8 cellular contexts compared by ENCODE assay signal in the genomic region with DNA sequence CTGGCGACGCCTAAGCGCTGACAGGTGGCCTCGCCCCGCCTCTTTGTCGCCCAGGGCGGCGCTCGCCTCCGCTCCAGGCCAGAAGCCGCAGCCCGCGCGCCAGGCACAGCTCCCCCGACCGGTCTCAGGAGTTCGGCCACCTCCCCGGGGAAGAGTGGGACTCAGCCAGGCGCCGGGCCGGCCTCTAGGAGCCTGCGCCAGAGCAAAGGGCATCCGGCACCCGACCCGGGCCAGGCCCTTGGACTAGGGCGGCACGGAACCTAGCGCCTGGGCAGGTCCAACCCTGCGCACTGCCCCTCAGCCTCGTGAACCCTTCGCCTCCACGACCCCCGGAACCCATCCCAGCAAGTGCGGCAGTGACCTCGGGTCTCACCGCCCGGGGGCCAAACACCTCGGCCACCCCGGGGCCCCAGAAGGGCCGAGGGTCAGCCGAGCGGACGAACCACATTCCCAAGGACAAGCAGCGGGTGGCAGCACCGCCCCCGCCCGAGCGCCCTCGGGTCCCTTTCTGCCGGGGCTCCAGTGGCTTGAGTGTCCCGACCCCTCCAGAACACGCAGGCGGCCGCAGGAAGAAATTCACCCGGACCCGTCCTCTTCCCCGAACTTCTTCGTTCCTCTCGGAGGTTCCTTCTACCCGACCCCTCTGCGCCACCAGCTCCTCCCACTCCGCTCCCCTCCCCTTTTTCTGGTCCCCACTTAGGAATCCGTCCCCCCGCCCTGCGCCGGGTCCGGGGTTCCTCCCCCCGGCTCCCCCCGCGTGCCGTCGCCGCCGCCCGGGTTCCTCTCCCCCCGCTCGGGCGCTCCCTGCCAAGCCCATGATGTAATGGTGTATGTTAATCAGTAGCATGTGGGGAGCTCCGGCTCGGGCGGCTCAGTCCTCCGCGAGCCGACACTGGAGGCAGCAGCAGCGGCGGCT. TPM values are rescaled to one million over a fixed set of nuclear protein-coding genes. Genes with fewer than 3 reads are reported as not detected.
DNase-seq lines count a peak whose midpoint lies in the region; ATAC-seq and TF ChIP-seq lines count a peak whose summit lies in the region.

No MANE protein-coding gene starts in this region.

- intact Hi-C loops in activated B cell treated with CpG ODN at 0.5 μM for 24 hours (cut with micrococcal nuclease) = loop anchor here (1.0 to 5.0 kb wide), 12 partner anchors 56 to 1413 kb away; partner anchors contain the start of genes CGRRF1, DDHD1, FBXO34 and GCH1
- intact Hi-C loops in spleen (cut with DNase I; ENCODE audit: low total_unique reads) = loop anchor here (2.0 to 5.0 kb wide), 2 partner anchors 127 to 207 kb away; no protein-coding TSS in a partner anchor

- DNase-seq in DMS79 treated with DMSO at 0.1 percent for 48 hours (lab: John Stamatoyannopoulos, UW) = peak; percentile 75
- no peak for DNase-seq in DMS79 (lab: John Stamatoyannopoulos, UW)
- DNase-seq in NCI-H1930 (lab: John Stamatoyannopoulos, UW) = peak; percentile 77 to 83
- DNase-seq in activated B cell treated with CpG ODN at 0.5 μM for 24 hours = peak; percentile 75
- peak; percentile 87 to 94 for DNase-seq in cardiac fibroblast (ENCODE audit: low read depth in 2 of 2)
- peak; percentile 93 for DNase-seq in iris pigment epithelial cell (ENCODE audit: low read depth)
- DNase-seq in spleen = peak; percentile 95

- H3K36me3 Mint-ChIP-seq in activated B cell treated with CpG ODN at 0.5 μM for 24 hours (ENCODE audit: low read depth) = peaks cover 2% of the 10 kb centered on the region

- H3K4me1 ChIP-seq in spleen = peaks cover 14 to 60% (median 46%) of the 10 kb centered on the region in 6 donors

- CTCF ChIA-PET in activated B cell treated with CpG ODN at 0.5 μM for 24 hours (lab: Charles Lee) = interaction anchor here (0.7 to 6.3 kb wide), 16 partner anchors 9 to 595 kb away, joined by 3 to 48 read pairs (median 4); partner anchors contain the start of genes CGRRF1 and GCH1

- H3K27me3 Mint-ChIP-seq in activated B cell treated with CpG ODN at 0.5 μM for 24 hours = peaks cover 4% of the 10 kb centered on the region

- POLR2A ChIA-PET in activated B cell treated with CpG ODN at 0.5 μM for 24 hours (lab: Charles Lee) = interaction anchor here (1.1 to 3.5 kb wide), 9 partner anchors 56 to 316 kb away, joined by 3 to 67 read pairs (median 9); partner anchors contain the start of genes CDKN3, CGRRF1 and GMFB

- 0 to 1% (median 1%) methylated on average over 37 to 86 of the region's 86 CpGs for WGBS in spleen, 5 donors

- TF ChIP-seq CTCF in activated B cell treated with CpG ODN at 0.5 μM for 24 hours (IDR thresholded peaks at IDR 0.05) = no peak
- no peak for TF ChIP-seq CTCF in cardiac fibroblast (IDR thresholded peaks at IDR 0.05; ENCODE audit: low read depth, low read length)
- peak in 7 of 11 experiments; percentile 8 to 40 (median 13) for TF ChIP-seq CTCF in spleen (IDR thresholded peaks at IDR 0.05 in 8 of 11, conservative IDR thresholded peaks at IDR 0.05 in 3 of 11)

- TF ChIP-seq POLR2A in spleen (IDR thresholded peaks at IDR 0.05) = peak in 2 of 3 donors; percentile 6 to 81

- H3K4me3 ChIP-seq in cardiac fibroblast (replicated peaks in 1 of 2; ENCODE audit: low read depth in 2 of 2, low read length in 2 of 2) (peak overlapping the region; percentile 62 to 75), spleen (peak overlapping the region; percentile 56 to 77 (median 67))

- peak overlapping the region; percentile 83 to 95 (median 94) for H3K27ac ChIP-seq in spleen

- H3K9me3 Mint-ChIP-seq in activated B cell treated with CpG ODN at 0.5 μM for 24 hours = no peaks in the 10 kb centered on the region

- peak; percentile 61 for ATAC-seq in HG02798 (IDR thresholded peaks at IDR 0.05; ENCODE audit: poor library complexity, unreplicated experiment)
- ATAC-seq in activated B cell treated with CpG ODN at 0.5 μM for 24 hours (ENCODE audit: low read depth) = peak; percentile 62

- peaks cover 0 to 50% (median 0%) of the 10 kb centered on the region in 7 donors for H3K27me3 ChIP-seq in spleen (replicated peaks in 1 of 7)

- peak overlapping the region; percentile 87 for H3K4me3 Mint-ChIP-seq in activated B cell treated with CpG ODN at 0.5 μM for 24 hours

- H3K4me1 Mint-ChIP-seq in activated B cell treated with CpG ODN at 0.5 μM for 24 hours = peaks cover 28% of the 10 kb centered on the region

- peak overlapping the region; percentile 83 for H3K27ac Mint-ChIP-seq in activated B cell treated with CpG ODN at 0.5 μM for 24 hours

- no peaks in the 10 kb centered on the region for H3K36me3 ChIP-seq in spleen

- no peaks in the 10 kb centered on the region for H3K9me3 ChIP-seq in spleen

RNA-seq across cellular contexts. Expression of gene SAMD4A, which starts 1.4 kb away (rescaled TPM):
- total RNA-seq in activated B cell treated with CpG ODN at 0.5 μM for 24 hours (6.4 and 8.7 TPM in 2 replicates), spleen (10 to 100 TPM; 15.5 to 31.0 (median 24.5) TPM)
- polyA plus RNA-seq in spleen = 1 to 10 TPM; 2.3 to 7.7 (median 3.3) TPM

RNA-seq across cellular contexts. Expression of gene CGRRF1, which starts 55.8 kb away (rescaled TPM):
- total RNA-seq in activated B cell treated with CpG ODN at 0.5 μM for 24 hours (11.9 and 14.1 TPM in 2 replicates), spleen (10 to 100 TPM; 11.3 to 19.4 (median 16.3) TPM)
- polyA plus RNA-seq in spleen = 10 to 100 TPM; 13.3 to 19.8 (median 19.5) TPM

Comparison
In these comparisons a context has a peak if more than half of its experiments do, and no peak if none do; other contexts are left out.
1. CTCF ChIP-seq: peak in spleen (7 of 11); none in activated B cell treated with CpG ODN at 0.5 μM for 24 hours (single experiment) and cardiac fibroblast (single experiment).